8 cellular contexts compared by ENCODE assay signal in the genomic region with DNA sequence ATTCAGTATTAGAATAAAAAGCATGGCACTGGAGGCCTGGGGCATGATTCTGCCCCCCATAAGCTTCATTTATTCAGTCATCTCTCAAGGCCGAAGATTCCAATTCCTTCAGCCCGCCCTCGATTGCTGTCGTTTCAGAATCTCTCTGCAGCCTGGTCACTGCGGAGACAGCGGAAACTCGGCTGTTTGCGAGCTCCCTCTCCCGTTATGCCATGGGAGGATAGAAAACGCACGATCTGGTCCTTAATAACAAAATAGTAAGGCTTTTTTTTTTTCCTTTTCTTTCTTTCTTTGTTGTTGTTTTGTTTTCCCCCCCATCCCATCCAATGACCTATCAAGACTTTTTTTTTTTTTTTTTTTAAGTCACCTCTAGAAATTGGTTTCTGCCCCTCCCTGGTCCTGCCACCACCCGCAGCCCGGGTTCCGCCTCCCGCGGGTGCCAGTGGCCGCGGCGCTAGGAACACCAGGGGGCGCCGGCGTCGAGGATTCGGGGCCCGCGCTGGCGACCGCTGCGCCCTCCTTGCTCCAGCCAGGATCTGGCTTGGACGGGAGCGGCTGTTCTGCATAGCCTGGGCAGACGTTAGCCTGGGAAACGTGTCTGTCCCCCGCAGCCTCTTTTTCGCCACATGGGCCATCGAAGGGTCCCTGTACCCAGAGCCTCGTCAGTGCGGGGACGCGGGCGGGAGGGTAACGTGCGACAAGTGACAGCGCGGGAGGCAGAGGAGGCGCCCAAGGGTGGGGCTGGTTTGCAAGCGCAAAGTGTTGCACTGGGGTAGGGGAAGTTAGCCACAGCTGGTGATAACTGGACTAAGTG. TPM values are rescaled to one million over a fixed set of nuclear protein-coding genes. Genes with fewer than 3 reads are reported as not detected.
DNase-seq lines count a peak whose midpoint lies in the region; ATAC-seq and TF ChIP-seq lines count a peak whose summit lies in the region.

No MANE protein-coding gene starts in this region.

- no peak for DNase-seq in AG09309 (ENCODE audit: low read depth)
- peak; percentile 46 for DNase-seq in NCI-H526 treated with DMSO at 0.1 percent for 48 hours (lab: John Stamatoyannopoulos, UW)
- DNase-seq in activated CD4-positive, alpha-beta T cell treated with anti-CD3 and anti-CD28 coated beads, Interleukin-2, amount 50 U/mL, for 48 hours = peak; percentile 74 to 78
- peak; percentile 52 for DNase-seq in effector CD4-positive, alpha-beta T cell
- peak; percentile 67 to 73 for DNase-seq in lung microvascular endothelial cell (ENCODE audit: low read depth in 2 of 2)
- peak; percentile 45 for DNase-seq in stimulated activated CD8-positive, alpha-beta memory T cell treated with anti-CD3 and anti-CD28 coated beads, Interleukin-12 subunit alpha, Interleukin-12 subunit beta, amount 100 ng/mL, for 4 hours (ENCODE audit: low read depth)

- peak; percentile 94 for ATAC-seq in GM19035 (IDR thresholded peaks at IDR 0.05; ENCODE audit: unreplicated experiment)
- ATAC-seq in HG03378 (IDR thresholded peaks at IDR 0.05; ENCODE audit: unreplicated experiment) = peak; percentile 65

- TF ChIP-seq CTCF in AG09309 (IDR thresholded peaks at IDR 0.05; ENCODE audit: control insufficient read depth, insufficient read depth, low read depth, low read length, missing control alignments) = peak; percentile 66

- peak overlapping the region; percentile 34 for H3K4me3 ChIP-seq in AG09309 (ENCODE audit: control insufficient read depth, low read depth, low read length)

RNA-seq across cellular contexts. Expression of a gene that starts 10.0 kb away (rescaled TPM):
- total RNA-seq in lung microvascular endothelial cell = not detected in 2 replicates

RNA-seq across cellular contexts. Expression of a gene that starts 35.2 kb away (rescaled TPM):
- not detected in 2 replicates for total RNA-seq in lung microvascular endothelial cell

RNA-seq across cellular contexts. Expression of a gene that starts 50.7 kb away (rescaled TPM):
- 66.0 and 78.2 TPM in 2 replicates for total RNA-seq in lung microvascular endothelial cell
